ENCODE assay signal across 17 cellular contexts in genomic region chr2:198287706-198288105, GRCh38.
DNase-seq lines count a peak whose midpoint lies in the region; ATAC-seq and TF ChIP-seq lines count a peak whose summit lies in the region.
"Had no signal": no experiment of that assay in that cellular context is flagged by ENCODE, and none has a peak within 500 bp of the region (broad histone marks: within the 10 kb centered on the region; RNA-seq: fewer than 3 reads in every experiment).

No MANE protein-coding gene starts in this region.

- no peaks in the 10 kb centered on the region for H3K4me1 Mint-ChIP-seq in activated CD8-positive, alpha-beta T cell treated with anti-CD3 and anti-CD28 coated beads for 36 hours (ENCODE audit: low read depth)
- H3K4me1 Mint-ChIP-seq: CD4-positive, CD25-positive, alpha-beta regulatory T cell had no signal

- no peak overlapping the region for H3K9ac ChIP-seq in colonic mucosa (ENCODE audit: low read depth in 2 of 2, low read length in 2 of 2)
- H3K9ac ChIP-seq: SK-N-SH had no signal

- H3K36me3 ChIP-seq in colonic mucosa, result no peaks in the 10 kb centered on the region
- H3K36me3 ChIP-seq: MG63 had no signal

- CTCF ChIA-PET in activated CD8-positive, alpha-beta T cell treated with anti-CD3 and anti-CD28 coated beads for 36 hours (lab: Charles Lee), result interaction anchor here (2.5 kb wide), 1 partner anchor 9 kb away, joined by 10 read pairs; no protein-coding TSS in a partner anchor

- TF ChIP-seq CTCF in activated CD8-positive, alpha-beta T cell treated with anti-CD3 and anti-CD28 coated beads for 36 hours (IDR thresholded peaks at IDR 0.05), result no peak
- TF ChIP-seq CTCF in colonic mucosa (IDR thresholded peaks at IDR 0.05), result no peak

- H3K27ac ChIP-seq in colonic mucosa, result no peak overlapping the region
- H3K27ac ChIP-seq: A549 had no signal

- POLR2A ChIA-PET in activated CD8-positive, alpha-beta T cell treated with anti-CD3 and anti-CD28 coated beads for 36 hours (lab: Charles Lee), result no interaction called here

- peak; percentile 15 for DNase-seq in AG08395 (ENCODE audit: low spot score)
- peak; percentile 4 for DNase-seq in GM04504 (ENCODE audit: low read depth)
- peak; percentile 41 for DNase-seq in SW480 (ENCODE audit: low spot score)
- peak; percentile 5 for DNase-seq in kidney tubule cell (ENCODE audit: low spot score)
- no peak for DNase-seq in activated CD8-positive, alpha-beta T cell treated with anti-CD3 and anti-CD28 coated beads for 36 hours
- DNase-seq in colonic mucosa, result no peak
- DNase-seq: CD4-positive, CD25-positive, alpha-beta regulatory T cell; MG63; NCI-H146; NCI-H2081; NCI-H446 treated with DMSO at 0.1 percent for 48 hours; SIG-M5; SK-N-SH had no signal

- H3K36me3 Mint-ChIP-seq in activated CD8-positive, alpha-beta T cell treated with anti-CD3 and anti-CD28 coated beads for 36 hours (ENCODE audit: low read depth), result no peaks in the 10 kb centered on the region
- H3K36me3 Mint-ChIP-seq: CD4-positive, CD25-positive, alpha-beta regulatory T cell had no signal

- H3K27me3 Mint-ChIP-seq in activated CD8-positive, alpha-beta T cell treated with anti-CD3 and anti-CD28 coated beads for 36 hours, result peaks cover 15% of the 10 kb centered on the region

- H3K4me3 ChIP-seq in colonic mucosa, result no peak overlapping the region
- H3K4me3 ChIP-seq: A549, MG63 had no signal

- intact Hi-C loops in activated CD8-positive, alpha-beta T cell treated with anti-CD3 and anti-CD28 coated beads for 36 hours (cut with micrococcal nuclease), result no loop called here
- intact Hi-C loops in colonic mucosa (cut with DNase I), result no loop called here

- no peaks in the 10 kb centered on the region for H3K9me3 ChIP-seq in colonic mucosa
- H3K9me3 ChIP-seq: A549, MG63, SK-N-SH had no signal

- H3K27me3 ChIP-seq in colonic mucosa, result no peaks in the 10 kb centered on the region
- H3K27me3 ChIP-seq: MG63 had no signal

- no peak overlapping the region for H3K27ac Mint-ChIP-seq in activated CD8-positive, alpha-beta T cell treated with anti-CD3 and anti-CD28 coated beads for 36 hours
- H3K27ac Mint-ChIP-seq: CD4-positive, CD25-positive, alpha-beta regulatory T cell had no signal

- H3K9me3 Mint-ChIP-seq in activated CD8-positive, alpha-beta T cell treated with anti-CD3 and anti-CD28 coated beads for 36 hours, result no peaks in the 10 kb centered on the region

- ATAC-seq in activated CD8-positive, alpha-beta T cell treated with anti-CD3 and anti-CD28 coated beads for 36 hours, result no peak
- ATAC-seq in GM21825 (IDR thresholded peaks at IDR 0.05; ENCODE audit: unreplicated experiment) (no peak), HG03442 (IDR thresholded peaks at IDR 0.05; ENCODE audit: unreplicated experiment) (no peak)
- ATAC-seq: A549, Panc1 had no signal

- H3K4me3 Mint-ChIP-seq in activated CD8-positive, alpha-beta T cell treated with anti-CD3 and anti-CD28 coated beads for 36 hours, result no peak overlapping the region
- H3K4me3 Mint-ChIP-seq: CD4-positive, CD25-positive, alpha-beta regulatory T cell had no signal

- H3K4me1 ChIP-seq in colonic mucosa, result no peaks in the 10 kb centered on the region
- H3K4me1 ChIP-seq: A549 had no signal

Comparison
In these comparisons a context has a peak if more than half of its experiments do, and no peak if none do; other contexts are left out.
1. DNase-seq: peak in AG08395 (single experiment), GM04504 (single experiment), SW480 (single experiment) and kidney tubule cell (single experiment); none in activated CD8-positive, alpha-beta T cell treated with anti-CD3 and anti-CD28 coated beads for 36 hours (single experiment) and colonic mucosa (single experiment).